In the genomic region with DNA sequence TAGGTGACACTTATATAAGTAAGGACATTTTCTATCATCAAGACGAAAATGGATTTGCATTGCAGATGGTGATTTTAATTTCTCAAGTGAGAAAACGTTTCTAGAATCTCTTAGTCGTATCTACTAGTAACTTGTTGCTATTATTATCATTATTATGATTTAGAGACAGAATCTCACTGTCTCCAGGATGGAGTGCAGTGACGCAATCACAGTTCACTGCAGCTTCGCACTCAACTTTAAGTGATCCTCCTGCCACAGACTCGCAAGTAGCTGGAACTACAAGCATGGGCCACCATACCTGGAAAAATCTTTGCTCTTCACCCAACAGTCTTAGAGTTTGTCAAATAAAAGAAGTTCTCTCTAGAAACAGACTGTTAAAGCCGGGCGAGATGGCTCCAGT, we compare ENCODE assay signal across 32 cellular contexts.
"Had no signal": no experiment of that assay in that cellular context is flagged by ENCODE, and none has a peak within 500 bp of the region (broad histone marks: within the 10 kb centered on the region; RNA-seq: fewer than 3 reads in every experiment).

No MANE protein-coding gene starts in this region.

- H3K4me1 ChIP-seq: ascending aorta had no signal

- H3K4me3 ChIP-seq: ascending aorta, cardiac muscle cell had no signal

- ATAC-seq: activated CD8-positive, alpha-beta T cell treated with anti-CD3 and anti-CD28 coated beads for 36 hours; activated naive CD8-positive, alpha-beta T cell treated with anti-CD3 and anti-CD28 coated beads, Interleukin-2, amount 50 U/mL, for 24 hours; activated T-cell treated with anti-CD3 and anti-CD28 coated beads, Interleukin-2, amount 50 U/mL, for 4 hours; activated T-cell treated with anti-CD3 and anti-CD28 coated beads, Interleukin-2, amount 50 U/mL, for 72 hours; activated T-helper 17 cell treated with anti-CD3 and anti-CD28 coated beads, Interleukin-2, amount 50 U/mL, for 72 hours had no signal

- DNase-seq: activated B cell treated with CpG ODN at 0.5 μM for 24 hours; activated CD4-positive, alpha-beta memory T cell treated with anti-CD3 and anti-CD28 coated beads for 36 hours; activated CD4-positive, alpha-beta T cell treated with anti-CD3 and anti-CD28 coated beads for 4 hours; activated CD4-positive, alpha-beta T cell treated with anti-CD3 and anti-CD28 coated beads, Interleukin-2, amount 10 ng/mL, durations not matched to agents 24 days and 14 days; activated CD4-positive, alpha-beta T cell treated with anti-CD3 and anti-CD28 coated beads, Interleukin-2, amount 50 U/mL, for 1 hour; activated CD4-positive, alpha-beta T cell treated with anti-CD3 and anti-CD28 coated beads, Interleukin-2, amount 50 U/mL, for 4 hours; activated CD4-positive, CD25-positive, alpha-beta regulatory T cell treated with anti-CD3 and anti-CD28 coated beads, Interleukin-2, amount 50 U/mL, for 72 hours; activated CD8-positive, alpha-beta memory T cell treated with anti-CD3 and anti-CD28 coated beads, Interleukin-2, amount 50 U/mL, for 4 hours; activated CD8-positive, alpha-beta T cell treated with anti-CD3 and anti-CD28 coated beads for 36 hours; activated effector memory CD4-positive, alpha-beta T cell treated with anti-CD3 and anti-CD28 coated beads, Interleukin-2, amount 50 U/mL, for 16 hours; activated gamma-delta T cell treated with Interleukin-2 at 50 U/mL for 16 hours; activated naive CD4-positive, alpha-beta T cell; activated naive CD4-positive, alpha-beta T cell treated with anti-CD3 and anti-CD28 coated beads for 36 hours; activated naive CD8-positive, alpha-beta T cell treated with anti-CD3 and anti-CD28 coated beads, Interleukin-2, amount 10 ng/mL, durations not matched to agents 7 days and 5 days; activated naive CD8-positive, alpha-beta T cell treated with anti-CD3 and anti-CD28 coated beads, Interleukin-2, amount 50 U/mL, for 24 hours; activated T-cell treated with anti-CD3 and anti-CD28 coated beads for 4 hours; activated T-cell treated with anti-CD3 and anti-CD28 coated beads, Interleukin-2, amount 50 U/mL, for 1 hour; activated T-cell treated with anti-CD3 and anti-CD28 coated beads, Interleukin-2, amount 50 U/mL, for 4 hours; activated T-cell treated with anti-CD3 and anti-CD28 coated beads, Interleukin-2, amount 50 U/mL, for 72 hours; amygdala; anterior cingulate cortex; caudate nucleus; cerebellar nuclear complex; T-helper 1 cell; T-helper 2 cell; T-helper 9 cell had no signal

- H3K9me3 ChIP-seq: ascending aorta had no signal

- H3K27ac ChIP-seq: ascending aorta, cardiac muscle cell, VCaP had no signal

- H3K36me3 ChIP-seq: ascending aorta, cardiac muscle cell had no signal

- FAIRE-seq: bronchial epithelial cell, TTC549 had no signal

- H3K27me3 ChIP-seq: ascending aorta, cardiac muscle cell had no signal
